13 cellular contexts compared by ENCODE assay signal in genomic region chr4:175509320-175509719, GRCh38.
DNase-seq lines count a peak whose midpoint lies in the region; ATAC-seq and TF ChIP-seq lines count a peak whose summit lies in the region.
"Had no signal": no experiment of that assay in that cellular context is flagged by ENCODE, and none has a peak within 500 bp of the region (broad histone marks: within the 10 kb centered on the region; RNA-seq: fewer than 3 reads in every experiment).

No MANE protein-coding gene starts in this region.

- H3F3A ChIP-seq in GM23338 (replicated peaks; ENCODE audit: low read depth): no peaks in the 10 kb centered on the region

- H3K27me3 Mint-ChIP-seq in GM23338 (ENCODE audit: insufficient read depth, low read depth, poor library complexity): no peaks in the 10 kb centered on the region
- no peaks in the 10 kb centered on the region for H3K27me3 Mint-ChIP-seq in endodermal cell (ENCODE audit: insufficient read depth)
- H3K27me3 Mint-ChIP-seq: brain, IgD-negative memory B cell had no signal

- H3K9me3 Mint-ChIP-seq in GM23338 (peaks cover 2% of the 10 kb centered on the region; the same call in 1 of the 3 replicates), endodermal cell (no peaks in the 10 kb centered on the region)

- H3K79me2 ChIP-seq in GM23338 (replicated peaks; ENCODE audit: insufficient read depth): no peaks in the 10 kb centered on the region

- 0 out of 3 replicates have a peak, but pooled peaks cover 2% of the 10 kb centered on the region for H3K36me3 Mint-ChIP-seq in GM23338 (ENCODE audit: low read depth)
- no peaks in the 10 kb centered on the region for H3K36me3 Mint-ChIP-seq in endodermal cell (ENCODE audit: low read depth)
- H3K36me3 Mint-ChIP-seq: brain, IgD-negative memory B cell had no signal

- TF ChIP-seq CTCF in GM23338 (conservative IDR thresholded peaks at IDR 0.05; ENCODE audit: low read depth in 2 of 2): peak; percentile 83 to 85
- peak; percentile 71 for TF ChIP-seq CTCF in endodermal cell (conservative IDR thresholded peaks at IDR 0.05)

- H3K4me3 ChIP-seq in GM23338: no peak overlapping the region
- no peak overlapping the region for H3K4me3 ChIP-seq in endodermal cell (ENCODE audit: low read length)

- H3K27ac Mint-ChIP-seq in GM23338 (no peak overlapping the region), endodermal cell (no peak overlapping the region)
- H3K27ac Mint-ChIP-seq: brain, IgD-negative memory B cell had no signal

- H3K27ac ChIP-seq in GM23338 (ENCODE audit: low read depth) (no peak overlapping the region), endodermal cell (ENCODE audit: low read depth, low read length) (no peak overlapping the region)
- H3K27ac ChIP-seq: epithelial cell of prostate had no signal

- DNase-seq in AML-193 (lab: John Stamatoyannopoulos, UW): peak; percentile 7 to 13
- peak; percentile 83 for DNase-seq in GM23338 (ENCODE audit: low spot score)
- DNase-seq in NCI-H524 treated with DMSO at 0.1 percent for 48 hours (lab: John Stamatoyannopoulos, UW): peak; percentile 17
- peak; percentile 68 for DNase-seq in endodermal cell
- DNase-seq in head of caudate nucleus: no peak
- DNase-seq in NCI-H774 (lab: John Stamatoyannopoulos, UW): no peak
- no peak for DNase-seq in DMS79 (lab: John Stamatoyannopoulos, UW)
- DNase-seq: stimulated activated CD4-positive, alpha-beta T cell treated with anti-CD3 and anti-CD28 coated beads, Interleukin-4, amount 100 ng/mL, for 24 hours; stimulated activated naive CD8-positive, alpha-beta T cell treated with anti-CD3 and anti-CD28 coated beads, Interleukin-15, Interleukin-2, amounts not matched to agents 100 U/mL and 50 U/mL, for 24 hours had no signal

- no peaks in the 10 kb centered on the region for H4K20me1 ChIP-seq in GM23338 (replicated peaks; ENCODE audit: insufficient read depth)

- no peaks in the 10 kb centered on the region for H3K36me3 ChIP-seq in GM23338 (ENCODE audit: insufficient read depth)
- no peaks in the 10 kb centered on the region for H3K36me3 ChIP-seq in endodermal cell (ENCODE audit: control insufficient read depth, insufficient read depth, low read length)

- ATAC-seq in GM23338 (peak; percentile 87), HG02610 (IDR thresholded peaks at IDR 0.05; ENCODE audit: unreplicated experiment) (no peak)
- ATAC-seq: stimulated activated naive CD8-positive, alpha-beta T cell treated with anti-CD3 and anti-CD28 coated beads, Interleukin-15, Interleukin-2, amounts not matched to agents 100 U/mL and 50 U/mL, for 24 hours had no signal

- no peak overlapping the region for H3K9ac ChIP-seq in endodermal cell (ENCODE audit: extremely low read depth, low read length, poor library complexity, severe bottlenecking)

- H3K4me1 Mint-ChIP-seq in GM23338 (no peaks in the 10 kb centered on the region), endodermal cell (no peaks in the 10 kb centered on the region)
- H3K4me1 Mint-ChIP-seq: brain, IgD-negative memory B cell had no signal

- no peaks in the 10 kb centered on the region for H3K4me1 ChIP-seq in GM23338 (ENCODE audit: insufficient read depth)
- H3K4me1 ChIP-seq in endodermal cell (ENCODE audit: control insufficient read depth, insufficient read depth, low read length): no peaks in the 10 kb centered on the region

- H3K9me2 ChIP-seq in GM23338 (ENCODE audit: insufficient read depth): no peaks in the 10 kb centered on the region

- H3K27me3 ChIP-seq in GM23338 (ENCODE audit: insufficient read depth) (no peaks in the 10 kb centered on the region), endodermal cell (ENCODE audit: control insufficient read depth, insufficient read depth, low read length, poor library complexity, severe bottlenecking) (no peaks in the 10 kb centered on the region)

- 71% methylated on average over 2 of the region's 2 CpGs; no CpG with 5 or more reads in 1 of the 2 experiments for WGBS in endodermal cell (ENCODE audit: insufficient coverage in 1 of 2, insufficient read length in 1 of 2), 2 experiments

- no peak overlapping the region for H3K4me2 ChIP-seq in GM23338

- no peak overlapping the region for H3K4me3 Mint-ChIP-seq in GM23338
- H3K4me3 Mint-ChIP-seq in endodermal cell: no peak overlapping the region
- H3K4me3 Mint-ChIP-seq: brain, IgD-negative memory B cell had no signal

- no peak overlapping the region for H2AFZ ChIP-seq in GM23338

- no peaks in the 10 kb centered on the region for H3K9me3 ChIP-seq in endodermal cell (ENCODE audit: control insufficient read depth, low read length)

- intact Hi-C loops in head of caudate nucleus (cut with DNase I): no loop called here

TF ChIP-seq in GM23338, 12 proteins besides CTCF, POLR2A, EP300 and RAD21 (continues in another document):
- no peak for TF ChIP-seq ZNF331 (CRISPR knock-in tag; IDR thresholded peaks at IDR 0.05; ENCODE audit: low read depth)
- TF ChIP-seq CREB1 (CRISPR knock-in tag; IDR thresholded peaks at IDR 0.05; ENCODE audit: low read depth): no peak
- TF ChIP-seq JUNB (IDR thresholded peaks at IDR 0.05; ENCODE audit: unreplicated experiment): no peak
- TF ChIP-seq, protein P1, sequence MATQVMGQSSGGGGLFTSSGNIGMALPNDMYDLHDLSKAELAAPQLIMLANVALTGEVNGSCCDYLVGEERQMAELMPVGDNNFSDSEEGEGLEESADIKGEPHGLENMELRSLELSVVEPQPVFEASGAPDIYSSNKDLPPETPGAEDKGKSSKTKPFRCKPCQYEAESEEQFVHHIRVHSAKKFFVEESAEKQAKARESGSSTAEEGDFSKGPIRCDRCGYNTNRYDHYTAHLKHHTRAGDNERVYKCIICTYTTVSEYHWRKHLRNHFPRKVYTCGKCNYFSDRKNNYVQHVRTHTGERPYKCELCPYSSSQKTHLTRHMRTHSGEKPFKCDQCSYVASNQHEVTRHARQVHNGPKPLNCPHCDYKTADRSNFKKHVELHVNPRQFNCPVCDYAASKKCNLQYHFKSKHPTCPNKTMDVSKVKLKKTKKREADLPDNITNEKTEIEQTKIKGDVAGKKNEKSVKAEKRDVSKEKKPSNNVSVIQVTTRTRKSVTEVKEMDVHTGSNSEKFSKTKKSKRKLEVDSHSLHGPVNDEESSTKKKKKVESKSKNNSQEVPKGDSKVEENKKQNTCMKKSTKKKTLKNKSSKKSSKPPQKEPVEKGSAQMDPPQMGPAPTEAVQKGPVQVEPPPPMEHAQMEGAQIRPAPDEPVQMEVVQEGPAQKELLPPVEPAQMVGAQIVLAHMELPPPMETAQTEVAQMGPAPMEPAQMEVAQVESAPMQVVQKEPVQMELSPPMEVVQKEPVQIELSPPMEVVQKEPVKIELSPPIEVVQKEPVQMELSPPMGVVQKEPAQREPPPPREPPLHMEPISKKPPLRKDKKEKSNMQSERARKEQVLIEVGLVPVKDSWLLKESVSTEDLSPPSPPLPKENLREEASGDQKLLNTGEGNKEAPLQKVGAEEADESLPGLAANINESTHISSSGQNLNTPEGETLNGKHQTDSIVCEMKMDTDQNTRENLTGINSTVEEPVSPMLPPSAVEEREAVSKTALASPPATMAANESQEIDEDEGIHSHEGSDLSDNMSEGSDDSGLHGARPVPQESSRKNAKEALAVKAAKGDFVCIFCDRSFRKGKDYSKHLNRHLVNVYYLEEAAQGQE (IDR thresholded peaks at IDR 0.05; ENCODE audit: unreplicated experiment): no peak

Comparison
In these comparisons a context has a peak if more than half of its experiments do, and no peak if none do; other contexts are left out.
1. DNase-seq: peak in AML-193 (2 of 2), GM23338 (single experiment), NCI-H524 treated with DMSO at 0.1 percent for 48 hours (single experiment) and endodermal cell (single experiment); none in head of caudate nucleus (0 of 42), NCI-H774 (single experiment) and DMS79 (single experiment).